ENCODE assay signal across 12 cellular contexts in the genomic region with DNA sequence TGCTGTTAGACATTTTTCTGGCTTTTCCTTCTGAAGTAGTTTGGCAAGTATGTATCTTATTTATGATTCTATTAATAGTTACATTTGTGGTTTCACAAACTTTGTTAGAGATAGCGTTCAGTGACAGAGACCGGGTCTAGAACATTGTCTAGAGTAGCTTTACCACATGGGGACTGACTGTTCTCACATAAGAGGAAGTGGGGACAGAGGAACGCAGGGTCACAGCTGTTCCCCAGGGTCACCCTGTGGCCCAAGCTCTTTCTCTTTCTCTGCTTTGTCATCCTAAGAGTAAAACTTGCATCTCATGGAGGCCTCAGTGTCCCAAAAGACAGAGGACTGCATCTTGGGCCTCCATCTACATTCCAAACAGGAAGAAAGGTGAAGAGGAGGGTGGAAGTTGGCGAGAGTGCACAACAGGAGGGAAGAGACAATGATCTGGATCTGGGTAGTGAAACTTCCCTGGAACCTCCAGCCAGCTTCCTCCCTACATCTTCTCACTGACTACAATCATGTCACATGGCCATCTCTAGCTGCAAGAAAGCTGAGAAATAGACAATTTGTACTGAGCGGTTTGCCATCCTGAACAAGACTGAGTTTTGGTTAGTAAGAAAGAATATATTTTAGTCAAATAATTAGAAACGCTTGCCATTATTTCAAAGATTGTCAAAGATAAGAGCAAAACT.
DNase-seq lines count a peak whose midpoint lies in the region; ATAC-seq and TF ChIP-seq lines count a peak whose summit lies in the region.
"Had no signal": no experiment of that assay in that cellular context is flagged by ENCODE, and none has a peak within 500 bp of the region (broad histone marks: within the 10 kb centered on the region; RNA-seq: fewer than 3 reads in every experiment).

No MANE protein-coding gene starts in this region.

- peaks cover 7 to 11% (median 8%) of the 10 kb centered on the region in 3 donors for H3K4me1 Mint-ChIP-seq in naive B cell
- H3K4me1 Mint-ChIP-seq in endothelial cell (ENCODE audit: unreplicated experiment): no peaks in the 10 kb centered on the region

- H3K36me3 ChIP-seq in BE2C: no peaks in the 10 kb centered on the region
- H3K36me3 ChIP-seq: vagina had no signal

- H3K27me3 ChIP-seq in BE2C: no peaks in the 10 kb centered on the region
- H3K27me3 ChIP-seq: vagina had no signal

- H3K9me3 Mint-ChIP-seq in naive B cell (peaks cover 8 to 35% (median 12%) of the 10 kb centered on the region in 7 donors), endothelial cell (ENCODE audit: unreplicated experiment) (no peaks in the 10 kb centered on the region)

- peak overlapping the region in 5 of 6 donors; percentile 23 to 89 (median 53) for H3K27ac Mint-ChIP-seq in naive B cell
- H3K27ac Mint-ChIP-seq in endothelial cell (ENCODE audit: unreplicated experiment): no peak overlapping the region
- H3K27ac Mint-ChIP-seq: natural killer cell treated with Interleukin-12 subunit alpha and Interleukin-12 subunit beta and Interleukin-15 and Interleukin-18, amount 100 ng/mL, for 72 hours had no signal

- peak overlapping the region in 4 of 8 donors; percentile 36 to 53 (median 43) for H3K4me3 Mint-ChIP-seq in naive B cell
- H3K4me3 Mint-ChIP-seq in endothelial cell (ENCODE audit: unreplicated experiment): no peak overlapping the region
- H3K4me3 Mint-ChIP-seq: natural killer cell treated with Interleukin-12 subunit alpha and Interleukin-12 subunit beta and Interleukin-15 and Interleukin-18, amount 100 ng/mL, for 72 hours had no signal

- no peak overlapping the region for H3K4me3 ChIP-seq in BE2C (ENCODE audit: low read depth, low read length)
- H3K4me3 ChIP-seq: vagina had no signal

- TF ChIP-seq CTCF in BE2C (IDR thresholded peaks at IDR 0.05; ENCODE audit: low read depth, low read length) (no peak), endothelial cell (IDR thresholded peaks at IDR 0.05; ENCODE audit: unreplicated experiment) (no peak)

- DNase-seq in naive B cell (peak; percentile 52), BE2C (no peak), D341Med (ENCODE audit: low spot score) (no peak), endothelial cell (ENCODE audit: low spot score) (no peak)
- DNase-seq: activated T-cell treated with anti-CD3 and anti-CD28 coated beads for 4 hours, NCI-H2029 had no signal

- ATAC-seq in GM18907 (IDR thresholded peaks at IDR 0.05; ENCODE audit: unreplicated experiment) (peak; percentile 99), GM21786 (IDR thresholded peaks at IDR 0.05; ENCODE audit: unreplicated experiment) (peak; percentile 97), HG03520 (IDR thresholded peaks at IDR 0.05; ENCODE audit: unreplicated experiment) (peak; percentile 99), naive B cell (ENCODE audit: low read depth in 2 of 2) (peak; percentile 99 to 100), HG02571 (IDR thresholded peaks at IDR 0.05; ENCODE audit: unreplicated experiment) (no peak)
- ATAC-seq: natural killer cell treated with Interleukin-12 subunit alpha and Interleukin-12 subunit beta and Interleukin-15 and Interleukin-18, amount 100 ng/mL, for 72 hours had no signal

- no peaks in the 10 kb centered on the region for H3K4me1 ChIP-seq in BE2C

- H3K27me3 Mint-ChIP-seq in naive B cell (no peaks in the 10 kb centered on the region), endothelial cell (ENCODE audit: unreplicated experiment) (no peaks in the 10 kb centered on the region)
- H3K27me3 Mint-ChIP-seq: natural killer cell treated with Interleukin-12 subunit alpha and Interleukin-12 subunit beta and Interleukin-15 and Interleukin-18, amount 100 ng/mL, for 72 hours had no signal

- H3K36me3 Mint-ChIP-seq in naive B cell: peaks cover 4 to 9% of the 10 kb centered on the region in 2 donors
- no peaks in the 10 kb centered on the region for H3K36me3 Mint-ChIP-seq in endothelial cell (ENCODE audit: low read depth, unreplicated experiment)
- H3K36me3 Mint-ChIP-seq: natural killer cell treated with Interleukin-12 subunit alpha and Interleukin-12 subunit beta and Interleukin-15 and Interleukin-18, amount 100 ng/mL, for 72 hours had no signal

- no peaks in the 10 kb centered on the region for H3K9me3 ChIP-seq in BE2C
- H3K9me3 ChIP-seq: vagina had no signal
